In genomic region chr1:5519366-5520135, GRCh38 we compare ENCODE assay signal across 17 cellular contexts.
A peak's percentile ranks its signal among the peaks of the same experiment; 100 is the strongest.
DNase-seq lines count a peak whose midpoint lies in the region; ATAC-seq and TF ChIP-seq lines count a peak whose summit lies in the region.
"Had no signal": no experiment of that assay in that cellular context is flagged by ENCODE, and none has a peak within 500 bp of the region (broad histone marks: within the 10 kb centered on the region; RNA-seq: fewer than 3 reads in every experiment).

No MANE protein-coding gene starts in this region.

- H3K9me3 Mint-ChIP-seq in activated CD8-positive, alpha-beta memory T cell treated with anti-CD3 and anti-CD28 coated beads, Interleukin-2, amount 10 ng/mL, durations not matched to agents 7 days and 5 days (ENCODE audit: low read depth): no peaks in the 10 kb centered on the region
- H3K9me3 Mint-ChIP-seq in CD4-positive, alpha-beta memory T cell: peaks cover 0 to 3% (median 0%) of the 10 kb centered on the region in 8 donors
- H3K9me3 Mint-ChIP-seq: CD8-positive, alpha-beta T cell had no signal

- intact Hi-C loops in sigmoid colon (cut with DNase I) (loop anchor here (10.0 kb wide), 1 partner anchor 725 kb away; the partner anchor contains the start of gene HES3), vagina (cut with DNase I) (loop anchor here (10.0 kb wide), 1 partner anchor 225 kb away; no protein-coding TSS in a partner anchor)
- intact Hi-C loops in CD4-positive, alpha-beta memory T cell (cut with micrococcal nuclease): no loop called here

- ATAC-seq in activated CD8-positive, alpha-beta memory T cell treated with anti-CD3 and anti-CD28 coated beads, Interleukin-2, amount 10 ng/mL, durations not matched to agents 7 days and 5 days: no peak
- no peak for ATAC-seq in left lobe of liver
- ATAC-seq: A549; CD8-positive, alpha-beta T cell; HCT116 had no signal

- POLR2A ChIA-PET in CD4-positive, alpha-beta memory T cell (lab: Charles Lee; ENCODE audit: partially characterized antibody): no interaction called here

- peaks cover 19% of the 10 kb centered on the region for H3K27me3 Mint-ChIP-seq in activated CD8-positive, alpha-beta memory T cell treated with anti-CD3 and anti-CD28 coated beads, Interleukin-2, amount 10 ng/mL, durations not matched to agents 7 days and 5 days
- H3K27me3 Mint-ChIP-seq in CD4-positive, alpha-beta memory T cell: peaks cover 9 to 18% of the 10 kb centered on the region in 2 donors

- no peak overlapping the region for H3K27ac ChIP-seq in sigmoid colon
- no peak overlapping the region for H3K27ac ChIP-seq in vagina
- no peak overlapping the region for H3K27ac ChIP-seq in CD4-positive, alpha-beta memory T cell (ENCODE audit: low read depth, low read length)
- H3K27ac ChIP-seq: A549, GM23248 had no signal

- CTCF ChIA-PET in activated CD8-positive, alpha-beta memory T cell treated with anti-CD3 and anti-CD28 coated beads, Interleukin-2, amount 10 ng/mL, durations not matched to agents 7 days and 5 days (lab: Charles Lee): interaction anchor here (1.0 kb wide), 1 partner anchor 9 kb away, joined by 3 read pairs; no protein-coding TSS in a partner anchor
- CTCF ChIA-PET in CD4-positive, alpha-beta memory T cell (lab: Charles Lee; ENCODE audit: partially characterized antibody): interaction anchor here (1.0 kb wide), 1 partner anchor 226 kb away, joined by 3 read pairs; no protein-coding TSS in a partner anchor

- H3K36me3 Mint-ChIP-seq in activated CD8-positive, alpha-beta memory T cell treated with anti-CD3 and anti-CD28 coated beads, Interleukin-2, amount 10 ng/mL, durations not matched to agents 7 days and 5 days: no peaks in the 10 kb centered on the region
- no peaks in the 10 kb centered on the region for H3K36me3 Mint-ChIP-seq in CD4-positive, alpha-beta memory T cell
- H3K36me3 Mint-ChIP-seq: CD8-positive, alpha-beta T cell had no signal

- H3K27ac Mint-ChIP-seq in activated CD8-positive, alpha-beta memory T cell treated with anti-CD3 and anti-CD28 coated beads, Interleukin-2, amount 10 ng/mL, durations not matched to agents 7 days and 5 days: no peak overlapping the region
- no peak overlapping the region for H3K27ac Mint-ChIP-seq in CD4-positive, alpha-beta memory T cell
- H3K27ac Mint-ChIP-seq: CD8-positive, alpha-beta T cell; H9 had no signal

- H3K4me3 ChIP-seq in sigmoid colon (no peak overlapping the region), vagina (no peak overlapping the region)
- H3K4me3 ChIP-seq in CD4-positive, alpha-beta memory T cell (ENCODE audit: low read length in 2 of 2): no peak overlapping the region
- H3K4me3 ChIP-seq: A549, GM23248 had no signal

- TF ChIP-seq EP300 in sigmoid colon (IDR thresholded peaks at IDR 0.05): no peak

- TF ChIP-seq POLR2A in sigmoid colon (IDR thresholded peaks at IDR 0.05) (no peak), vagina (IDR thresholded peaks at IDR 0.05) (no peak)

- H3K27me3 ChIP-seq in sigmoid colon (peaks cover 0 to 13% (median 0%) of the 10 kb centered on the region in 3 donors), vagina (no peaks in the 10 kb centered on the region)
- no peaks in the 10 kb centered on the region for H3K27me3 ChIP-seq in CD4-positive, alpha-beta memory T cell (ENCODE audit: insufficient read depth, low read length)

- H3K4me3 Mint-ChIP-seq in activated CD8-positive, alpha-beta memory T cell treated with anti-CD3 and anti-CD28 coated beads, Interleukin-2, amount 10 ng/mL, durations not matched to agents 7 days and 5 days: no peak overlapping the region
- no peak overlapping the region for H3K4me3 Mint-ChIP-seq in CD4-positive, alpha-beta memory T cell
- H3K4me3 Mint-ChIP-seq: CD8-positive, alpha-beta T cell; H9 had no signal

- H3K36me3 ChIP-seq in sigmoid colon (no peaks in the 10 kb centered on the region), vagina (no peaks in the 10 kb centered on the region)
- H3K36me3 ChIP-seq in CD4-positive, alpha-beta memory T cell (ENCODE audit: insufficient read depth, low read length): no peaks in the 10 kb centered on the region

- peak; percentile 37 for DNase-seq in activated CD8-positive, alpha-beta memory T cell treated with anti-CD3 and anti-CD28 coated beads, Interleukin-2, amount 10 ng/mL, durations not matched to agents 7 days and 5 days
- DNase-seq in activated CD8-positive, alpha-beta memory T cell treated with anti-CD3 and anti-CD28 coated beads, Interleukin-2, amount 50 U/mL, for 48 hours: no peak
- peak; percentile 24 for DNase-seq in left lobe of liver (ENCODE audit: low spot score)
- peak; percentile 28 for DNase-seq in sigmoid colon
- DNase-seq in vagina (ENCODE audit: extremely low spot score in 2 of 2): peak; percentile 52 to 67
- DNase-seq in CD4-positive, alpha-beta memory T cell: no peak
- no peak for DNase-seq in H4 (ENCODE audit: low spot score)
- DNase-seq: 8988T, C1 segment of cervical spinal cord, Caco-2, DMS153, DND-41, GM23248, H9 had no signal

- H3K4me1 Mint-ChIP-seq in activated CD8-positive, alpha-beta memory T cell treated with anti-CD3 and anti-CD28 coated beads, Interleukin-2, amount 10 ng/mL, durations not matched to agents 7 days and 5 days: no peaks in the 10 kb centered on the region
- H3K4me1 Mint-ChIP-seq in CD4-positive, alpha-beta memory T cell: peaks cover 1 to 10% (median 6%) of the 10 kb centered on the region in 4 donors

- TF ChIP-seq CTCF in sigmoid colon (IDR thresholded peaks at IDR 0.05) (no peak), vagina (IDR thresholded peaks at IDR 0.05) (no peak)

- no peaks in the 10 kb centered on the region for H3K9me3 ChIP-seq in sigmoid colon
- H3K9me3 ChIP-seq in vagina: no peaks in the 10 kb centered on the region
- H3K9me3 ChIP-seq in CD4-positive, alpha-beta memory T cell (ENCODE audit: control insufficient read depth in 1 of 2, low read length in 2 of 2): no peaks in the 10 kb centered on the region
- H3K9me3 ChIP-seq: A549, Caco-2 had no signal

- 80 to 81% methylated on average over 10 of the region's 10 CpGs for WGBS in sigmoid colon, 2 donors

- H3K4me1 ChIP-seq in sigmoid colon: no peaks in the 10 kb centered on the region
- no peaks in the 10 kb centered on the region for H3K4me1 ChIP-seq in vagina
- no peaks in the 10 kb centered on the region for H3K4me1 ChIP-seq in CD4-positive, alpha-beta memory T cell (ENCODE audit: insufficient read depth, low read length)
- H3K4me1 ChIP-seq: A549, Caco-2 had no signal

Comparison
In these comparisons a context has a peak if more than half of its experiments do, and no peak if none do; other contexts are left out.
1. DNase-seq: peak in activated CD8-positive, alpha-beta memory T cell treated with anti-CD3 and anti-CD28 coated beads, Interleukin-2, amount 10 ng/mL, durations not matched to agents 7 days and 5 days (single experiment), left lobe of liver (single experiment), sigmoid colon (single experiment) and vagina (2 of 2); none in activated CD8-positive, alpha-beta memory T cell treated with anti-CD3 and anti-CD28 coated beads, Interleukin-2, amount 50 U/mL, for 48 hours (single experiment), CD4-positive, alpha-beta memory T cell (0 of 5) and H4 (single experiment).